8 cellular contexts compared by ENCODE assay signal in genomic region chr14:103078420-103078749, GRCh38. TPM values are rescaled to one million over a fixed set of nuclear protein-coding genes. Genes with fewer than 3 reads are reported as not detected.
DNase-seq lines count a peak whose midpoint lies in the region; ATAC-seq and TF ChIP-seq lines count a peak whose summit lies in the region.

No MANE protein-coding gene starts in this region.

- POLR2A ChIA-PET in BJ (lab: Charles Lee) = no interaction called here

- H3K36me3 Mint-ChIP-seq in progenitor cell of endocrine pancreas (ENCODE audit: insufficient read depth) = no peaks in the 10 kb centered on the region

- TF ChIP-seq POLR2A in vagina (IDR thresholded peaks at IDR 0.05) = no peak

- H3K27ac Mint-ChIP-seq in progenitor cell of endocrine pancreas = no peak overlapping the region

- no peak overlapping the region for H3K27ac ChIP-seq in vagina

- peaks cover 25% of the 10 kb centered on the region for H3K4me1 ChIP-seq in vagina

- H3K27me3 Mint-ChIP-seq in progenitor cell of endocrine pancreas = peaks cover 2% of the 10 kb centered on the region

- no peaks in the 10 kb centered on the region for H3K36me3 ChIP-seq in BJ (ENCODE audit: control insufficient read depth, insufficient read depth, low read length)
- H3K36me3 ChIP-seq in vagina = no peaks in the 10 kb centered on the region

- H3K27me3 ChIP-seq in BJ (ENCODE audit: control insufficient read depth, insufficient read depth, low read length) (0 out of 2 replicates have a peak, but pooled peaks cover 1% of the 10 kb centered on the region), vagina (no peaks in the 10 kb centered on the region)

- peak; percentile 86 for TF ChIP-seq CTCF in BJ (IDR thresholded peaks at IDR 0.05; ENCODE audit: insufficient read depth, low read depth, low read length)
- peak; percentile 72 for TF ChIP-seq CTCF in progenitor cell of endocrine pancreas (IDR thresholded peaks at IDR 0.05; ENCODE audit: unreplicated experiment)
- TF ChIP-seq CTCF in vagina (IDR thresholded peaks at IDR 0.05) = peak; percentile 36 to 79 (median 54)

- DNase-seq in BJ (ENCODE audit: low read depth) (no peak), NCI-H1092 treated with DMSO at 0.1 percent for 48 hours (lab: John Stamatoyannopoulos, UW) (peak; percentile 44), Right ventricle myocardium superior (peak; percentile 87), progenitor cell of endocrine pancreas (ENCODE audit: low spot score, unreplicated experiment) (no peak), vagina (ENCODE audit: extremely low spot score in 2 of 2) (no peak)
- DNase-seq in activated naive CD4-positive, alpha-beta T cell treated with anti-CD3 and anti-CD28 coated beads, Interleukin-2, amount 50 U/mL, for 16 hours = peak; percentile 74

- CTCF ChIA-PET in BJ (lab: Yijun Ruan, JAX) = interaction anchor here (0.9 to 7.8 kb wide), 9 partner anchors 10 to 255 kb away, joined by 3 to 83 read pairs (median 4); partner anchors contain the start of gene EIF5

- intact Hi-C loops in Right ventricle myocardium superior (cut with DNase I) (no loop called here), vagina (cut with DNase I) (no loop called here)

- no peak overlapping the region for H3K4me3 Mint-ChIP-seq in progenitor cell of endocrine pancreas (ENCODE audit: low read depth)

- no peaks in the 10 kb centered on the region for H3K4me1 Mint-ChIP-seq in progenitor cell of endocrine pancreas (ENCODE audit: low read depth)

- H3K9me3 Mint-ChIP-seq in progenitor cell of endocrine pancreas (ENCODE audit: low read depth) = no peaks in the 10 kb centered on the region

- H3K9me3 ChIP-seq in vagina = no peaks in the 10 kb centered on the region

- ATAC-seq in GM21529 (IDR thresholded peaks at IDR 0.05; ENCODE audit: unreplicated experiment) (peak; percentile 46), SK-N-SH treated with all-trans-retinoic acid at 6 μM for 48 hours (peak; percentile 63), Right ventricle myocardium superior (ENCODE audit: poor library complexity) (peak; percentile 33)

- no peak overlapping the region for H3K4me3 ChIP-seq in BJ (ENCODE audit: low read depth, low read length)
- no peak overlapping the region for H3K4me3 ChIP-seq in vagina

TF ChIP-seq in SK-N-SH treated with all-trans-retinoic acid at 6 μM for 48 hours, 23 proteins besides CTCF, POLR2A, EP300 and RAD21:
- TF ChIP-seq, protein P1, sequence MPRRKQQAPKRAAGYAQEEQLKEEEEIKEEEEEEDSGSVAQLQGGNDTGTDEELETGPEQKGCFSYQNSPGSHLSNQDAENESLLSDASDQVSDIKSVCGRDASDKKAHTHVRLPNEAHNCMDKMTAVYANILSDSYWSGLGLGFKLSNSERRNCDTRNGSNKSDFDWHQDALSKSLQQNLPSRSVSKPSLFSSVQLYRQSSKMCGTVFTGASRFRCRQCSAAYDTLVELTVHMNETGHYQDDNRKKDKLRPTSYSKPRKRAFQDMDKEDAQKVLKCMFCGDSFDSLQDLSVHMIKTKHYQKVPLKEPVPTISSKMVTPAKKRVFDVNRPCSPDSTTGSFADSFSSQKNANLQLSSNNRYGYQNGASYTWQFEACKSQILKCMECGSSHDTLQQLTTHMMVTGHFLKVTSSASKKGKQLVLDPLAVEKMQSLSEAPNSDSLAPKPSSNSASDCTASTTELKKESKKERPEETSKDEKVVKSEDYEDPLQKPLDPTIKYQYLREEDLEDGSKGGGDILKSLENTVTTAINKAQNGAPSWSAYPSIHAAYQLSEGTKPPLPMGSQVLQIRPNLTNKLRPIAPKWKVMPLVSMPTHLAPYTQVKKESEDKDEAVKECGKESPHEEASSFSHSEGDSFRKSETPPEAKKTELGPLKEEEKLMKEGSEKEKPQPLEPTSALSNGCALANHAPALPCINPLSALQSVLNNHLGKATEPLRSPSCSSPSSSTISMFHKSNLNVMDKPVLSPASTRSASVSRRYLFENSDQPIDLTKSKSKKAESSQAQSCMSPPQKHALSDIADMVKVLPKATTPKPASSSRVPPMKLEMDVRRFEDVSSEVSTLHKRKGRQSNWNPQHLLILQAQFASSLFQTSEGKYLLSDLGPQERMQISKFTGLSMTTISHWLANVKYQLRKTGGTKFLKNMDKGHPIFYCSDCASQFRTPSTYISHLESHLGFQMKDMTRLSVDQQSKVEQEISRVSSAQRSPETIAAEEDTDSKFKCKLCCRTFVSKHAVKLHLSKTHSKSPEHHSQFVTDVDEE (CRISPR knock-in tag; IDR thresholded peaks at IDR 0.05) = no peak

RNA-seq across cellular contexts. Expression of gene LBHD2, which starts 5.6 kb away (rescaled TPM):
- not detected in 2 replicates for polyA plus RNA-seq in BJ (2011; rRNA removed)
- not detected in 2 replicates for polyA minus RNA-seq in BJ (2011; rRNA and poly(A)+ RNA removed)
- total RNA-seq in Right ventricle myocardium superior (not detected), progenitor cell of endocrine pancreas (not detected in 2 replicates), vagina (not detected)

RNA-seq across cellular contexts. Expression of gene EXOC3L4, which starts 16.1 kb away (rescaled TPM):
- not detected in 2 replicates for polyA plus RNA-seq in BJ (2011; rRNA removed)
- polyA minus RNA-seq in BJ (2011; rRNA and poly(A)+ RNA removed) = not detected in 2 replicates
- total RNA-seq in Right ventricle myocardium superior (0.38 TPM), progenitor cell of endocrine pancreas (28.4 and 30.8 TPM in 2 replicates), vagina (8.6 TPM)

RNA-seq across cellular contexts. Expression of gene CDC42BPB, which starts 21.0 kb away (rescaled TPM):
- polyA plus RNA-seq in BJ (2011; rRNA removed) = 41.4 and 66.5 TPM in 2 replicates
- polyA minus RNA-seq in BJ (2011; rRNA and poly(A)+ RNA removed) = 80.0 and 110 TPM in 2 replicates
- 64.6 TPM for total RNA-seq in Right ventricle myocardium superior
- total RNA-seq in progenitor cell of endocrine pancreas = 104 and 105 TPM in 2 replicates
- 105 TPM for total RNA-seq in vagina

RNA-seq across cellular contexts. Expression of gene TNFAIP2, which starts 44.9 kb away (rescaled TPM):
- 16.7 and 28.2 TPM in 2 replicates for polyA plus RNA-seq in BJ (2011; rRNA removed)
- 22.9 and 28.3 TPM in 2 replicates for polyA minus RNA-seq in BJ (2011; rRNA and poly(A)+ RNA removed)
- total RNA-seq in Right ventricle myocardium superior = 46.7 TPM
- total RNA-seq in progenitor cell of endocrine pancreas = 17.8 and 19.6 TPM in 2 replicates
- total RNA-seq in vagina = 82.7 TPM

Comparison
In these comparisons a context has a peak if more than half of its experiments do, and no peak if none do; other contexts are left out.
1. DNase-seq: peak in NCI-H1092 treated with DMSO at 0.1 percent for 48 hours (single experiment), activated naive CD4-positive, alpha-beta T cell treated with anti-CD3 and anti-CD28 coated beads, Interleukin-2, amount 50 U/mL, for 16 hours (single experiment) and Right ventricle myocardium superior (single experiment); none in BJ (single experiment), progenitor cell of endocrine pancreas (single experiment) and vagina (0 of 2).
2. Peak in every context shown above with its lines, with median percentiles within 50 percentile points of each other: CTCF ChIP-seq and ATAC-seq.